ENCODE assay signal across 21 cellular contexts in genomic region chr13:36414461-36414860, GRCh38. TPM values are rescaled to one million over a fixed set of nuclear protein-coding genes. Genes with fewer than 3 reads are reported as not detected.
"Had no signal": no experiment of that assay in that cellular context is flagged by ENCODE, and none has a peak within 500 bp of the region (broad histone marks: within the 10 kb centered on the region; RNA-seq: fewer than 3 reads in every experiment).

No MANE protein-coding gene starts in this region.

- H3K9me3 ChIP-seq: ascending aorta, breast epithelium, transverse colon had no signal

- ATAC-seq: activated T-helper 17 cell treated with anti-CD3 and anti-CD28 coated beads, Interleukin-2, amount 50 U/mL, for 72 hours; foreskin keratinocyte; left ventricle myocardium superior; right cardiac atrium had no signal

- H3K4me3 Mint-ChIP-seq: activated B cell treated with CpG ODN at 0.5 μM for 24 hours; activated CD4-positive, alpha-beta T cell treated with anti-CD3 and anti-CD28 coated beads, Interleukin-2, amount 10 ng/mL, durations not matched to agents 7 days and 5 days; activated naive CD4-positive, alpha-beta T cell treated with anti-CD3 and anti-CD28 coated beads, Interleukin-2, amount 10 ng/mL, durations not matched to agents 7 days and 5 days; activated T-helper 17 cell treated with anti-CD3 and anti-CD28 coated beads, Interleukin-2, amount 50 U/mL, for 72 hours had no signal

- DNase-seq: activated B cell treated with CpG ODN at 0.5 μM for 24 hours; activated CD4-positive, alpha-beta T cell treated with anti-CD3 and anti-CD28 coated beads, Interleukin-2, amount 10 ng/mL, durations not matched to agents 7 days and 5 days; activated naive CD4-positive, alpha-beta T cell treated with anti-CD3 and anti-CD28 coated beads, Interleukin-2, amount 10 ng/mL, durations not matched to agents 7 days and 5 days; activated T-cell treated with anti-CD3 and anti-CD28 coated beads for 4 hours; cerebellar nuclear complex; effector memory CD4-positive, alpha-beta T cell; foreskin keratinocyte; glutamatergic neuron; kidney glomerular epithelial cell; left ventricle myocardium superior; right cardiac atrium; stimulated activated CD4-positive, alpha-beta T cell treated with anti-CD3 and anti-CD28 coated beads, Interleukin-4, amount 100 ng/mL, for 24 hours; stimulated activated CD8-positive, alpha-beta memory T cell treated with anti-CD3 and anti-CD28 coated beads, Interleukin-4, amount 100 ng/mL, for 48 hours; stimulated activated naive CD4-positive, alpha-beta T cell treated with Interleukin-2 at 50 U/mL for 16 hours; substantia nigra; transverse colon had no signal

- H3K27ac Mint-ChIP-seq: activated B cell treated with CpG ODN at 0.5 μM for 24 hours; activated CD4-positive, alpha-beta T cell treated with anti-CD3 and anti-CD28 coated beads, Interleukin-2, amount 10 ng/mL, durations not matched to agents 7 days and 5 days; activated naive CD4-positive, alpha-beta T cell treated with anti-CD3 and anti-CD28 coated beads, Interleukin-2, amount 10 ng/mL, durations not matched to agents 7 days and 5 days; activated T-helper 17 cell treated with anti-CD3 and anti-CD28 coated beads, Interleukin-2, amount 50 U/mL, for 72 hours; progenitor cell of endocrine pancreas had no signal

- H3K4me3 ChIP-seq: ascending aorta, breast epithelium, skin epidermis, transverse colon had no signal

- H3K27ac ChIP-seq: ascending aorta, breast epithelium, foreskin keratinocyte, skin epidermis, transverse colon had no signal

- H3K27me3 ChIP-seq: ascending aorta, breast epithelium, transverse colon had no signal

- H3K36me3 Mint-ChIP-seq: activated naive CD4-positive, alpha-beta T cell treated with anti-CD3 and anti-CD28 coated beads, Interleukin-2, amount 10 ng/mL, durations not matched to agents 7 days and 5 days had no signal

- H3K36me3 ChIP-seq: ascending aorta, breast epithelium, transverse colon had no signal

- H3K9me3 Mint-ChIP-seq: activated naive CD4-positive, alpha-beta T cell treated with anti-CD3 and anti-CD28 coated beads, Interleukin-2, amount 10 ng/mL, durations not matched to agents 7 days and 5 days; activated T-helper 17 cell treated with anti-CD3 and anti-CD28 coated beads, Interleukin-2, amount 50 U/mL, for 72 hours had no signal

- H3K4me1 ChIP-seq: ascending aorta, breast epithelium, transverse colon had no signal

RNA-seq across cellular contexts. Expression of gene CCNA1, which starts 17.8 kb away (rescaled TPM):
- total RNA-seq: ascending aorta, foreskin keratinocyte, left ventricle myocardium superior, right cardiac atrium, transverse colon had no signal
